Comparison of ENCODE assay signal across 17 cellular contexts in the genomic region with DNA sequence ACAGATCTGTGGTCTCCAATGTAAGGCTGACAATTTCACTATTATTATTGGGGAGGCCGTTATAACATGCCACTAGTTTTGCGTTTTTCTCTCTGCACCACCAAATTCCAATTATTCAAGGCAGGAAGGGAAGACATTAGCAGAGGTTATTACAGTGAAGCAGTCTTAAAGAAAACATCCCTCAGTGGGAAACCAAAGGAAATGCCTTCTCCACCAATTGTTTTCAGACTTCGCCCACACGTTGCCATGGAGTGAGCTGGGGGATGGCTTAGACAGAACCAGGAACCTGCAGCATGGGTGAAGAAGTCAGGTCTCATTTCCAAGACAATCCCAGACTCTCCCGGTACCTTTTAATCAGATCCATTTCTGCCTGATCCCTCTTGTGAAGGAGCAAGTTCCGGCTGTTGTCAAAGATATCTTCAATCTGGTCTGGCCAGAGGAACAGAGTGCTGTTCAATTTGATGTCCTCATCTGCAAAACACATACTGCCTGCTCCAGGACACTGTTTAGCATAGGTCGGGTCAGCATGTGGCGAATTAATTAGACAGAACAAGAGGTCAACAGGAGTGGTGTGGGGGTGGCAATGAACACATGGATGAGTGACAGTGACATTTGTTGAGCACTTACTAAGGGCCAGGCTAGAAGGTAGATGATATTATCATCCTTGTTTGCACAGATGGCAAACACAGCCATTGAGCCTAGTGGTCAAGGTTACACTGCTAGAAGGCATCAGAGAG. TPM values are rescaled to one million over a fixed set of nuclear protein-coding genes. Genes with fewer than 3 reads are reported as not detected.
A peak's percentile ranks its signal among the peaks of the same experiment; 100 is the strongest.
DNase-seq lines count a peak whose midpoint lies in the region; ATAC-seq and TF ChIP-seq lines count a peak whose summit lies in the region.
"Had no signal": no experiment of that assay in that cellular context is flagged by ENCODE, and none has a peak within 500 bp of the region (broad histone marks: within the 10 kb centered on the region; RNA-seq: fewer than 3 reads in every experiment).

No MANE protein-coding gene starts in this region.

- intact Hi-C loops in colonic mucosa (cut with DNase I), result no loop called here

- no peaks in the 10 kb centered on the region for H3K9me3 Mint-ChIP-seq in GM23338
- H3K9me3 Mint-ChIP-seq in activated T-helper 17 cell treated with anti-CD3 and anti-CD28 coated beads, Interleukin-2, amount 50 U/mL, for 72 hours, result no peaks in the 10 kb centered on the region
- H3K9me3 Mint-ChIP-seq: activated CD4-positive, alpha-beta T cell treated with anti-CD3 and anti-CD28 coated beads, Interleukin-2, amount 10 ng/mL, durations not matched to agents 7 days and 5 days had no signal

- 0 out of 2 replicates have a peak, but pooled peaks cover 6% of the 10 kb centered on the region for H3K9me2 ChIP-seq in GM23338 (ENCODE audit: insufficient read depth)

- H3K27me3 ChIP-seq in GM23338 (ENCODE audit: insufficient read depth), result no peaks in the 10 kb centered on the region
- H3K27me3 ChIP-seq in colonic mucosa, result no peaks in the 10 kb centered on the region
- H3K27me3 ChIP-seq: gastroesophageal sphincter had no signal

- ATAC-seq in GM23338, result no peak
- no peak for ATAC-seq in activated T-helper 17 cell treated with anti-CD3 and anti-CD28 coated beads, Interleukin-2, amount 50 U/mL, for 72 hours (replicated peaks)
- ATAC-seq: gastroesophageal sphincter; lower lobe of right lung; stimulated activated naive CD8-positive, alpha-beta T cell treated with anti-CD3 and anti-CD28 coated beads, Interleukin-15, Interleukin-2, amounts not matched to agents 100 U/mL and 50 U/mL, for 24 hours had no signal

- H3K27me3 Mint-ChIP-seq in GM23338 (ENCODE audit: insufficient read depth, low read depth, poor library complexity), result no peaks in the 10 kb centered on the region
- H3K27me3 Mint-ChIP-seq in activated T-helper 17 cell treated with anti-CD3 and anti-CD28 coated beads, Interleukin-2, amount 50 U/mL, for 72 hours, result peaks cover 25% of the 10 kb centered on the region

- peaks cover 7% of the 10 kb centered on the region for H3K4me1 ChIP-seq in GM23338 (ENCODE audit: insufficient read depth)
- no peaks in the 10 kb centered on the region for H3K4me1 ChIP-seq in colonic mucosa
- H3K4me1 ChIP-seq: gastroesophageal sphincter, lower lobe of right lung had no signal

- peak overlapping the region; percentile 86; the same call in 1 of the 2 replicates for H2AFZ ChIP-seq in GM23338

- H3K4me2 ChIP-seq in GM23338, result no peak overlapping the region

- H3K9me3 ChIP-seq in colonic mucosa, result no peaks in the 10 kb centered on the region
- H3K9me3 ChIP-seq: gastroesophageal sphincter, lower lobe of right lung had no signal

- no peak overlapping the region for H3K27ac ChIP-seq in GM23338 (ENCODE audit: low read depth)
- no peak overlapping the region for H3K27ac ChIP-seq in colonic mucosa
- H3K27ac ChIP-seq: gastroesophageal sphincter, lower lobe of right lung had no signal

- H3K36me3 Mint-ChIP-seq in GM23338 (ENCODE audit: low read depth), result no peaks in the 10 kb centered on the region
- H3K36me3 Mint-ChIP-seq in activated T-helper 17 cell treated with anti-CD3 and anti-CD28 coated beads, Interleukin-2, amount 50 U/mL, for 72 hours (ENCODE audit: low read depth), result no peaks in the 10 kb centered on the region

- H4K20me1 ChIP-seq in GM23338 (replicated peaks; ENCODE audit: insufficient read depth), result no peaks in the 10 kb centered on the region

- no peak overlapping the region for H3K9ac ChIP-seq in colonic mucosa (ENCODE audit: low read depth in 2 of 2, low read length in 2 of 2)

- H3F3A ChIP-seq in GM23338 (replicated peaks; ENCODE audit: low read depth), result no peaks in the 10 kb centered on the region

- H3K36me3 ChIP-seq in GM23338 (ENCODE audit: insufficient read depth) (no peaks in the 10 kb centered on the region), colonic mucosa (no peaks in the 10 kb centered on the region)
- H3K36me3 ChIP-seq: gastroesophageal sphincter, lower lobe of right lung had no signal

- H3K4me3 Mint-ChIP-seq in GM23338, result no peak overlapping the region
- no peak overlapping the region for H3K4me3 Mint-ChIP-seq in activated T-helper 17 cell treated with anti-CD3 and anti-CD28 coated beads, Interleukin-2, amount 50 U/mL, for 72 hours
- H3K4me3 Mint-ChIP-seq: activated CD4-positive, alpha-beta T cell treated with anti-CD3 and anti-CD28 coated beads, Interleukin-2, amount 10 ng/mL, durations not matched to agents 7 days and 5 days had no signal

- no peak overlapping the region for H3K4me3 ChIP-seq in GM23338
- H3K4me3 ChIP-seq in colonic mucosa, result no peak overlapping the region
- H3K4me3 ChIP-seq: gastroesophageal sphincter, lower lobe of right lung had no signal

- no peak for TF ChIP-seq CTCF in GM23338 (conservative IDR thresholded peaks at IDR 0.05; ENCODE audit: low read depth in 2 of 2)
- no peak for TF ChIP-seq CTCF in colonic mucosa (IDR thresholded peaks at IDR 0.05)

- no peaks in the 10 kb centered on the region for H3K79me2 ChIP-seq in GM23338 (replicated peaks; ENCODE audit: insufficient read depth)

- no peak overlapping the region for H3K27ac Mint-ChIP-seq in GM23338
- H3K27ac Mint-ChIP-seq in activated T-helper 17 cell treated with anti-CD3 and anti-CD28 coated beads, Interleukin-2, amount 50 U/mL, for 72 hours, result no peak overlapping the region
- H3K27ac Mint-ChIP-seq: activated CD4-positive, alpha-beta T cell treated with anti-CD3 and anti-CD28 coated beads, Interleukin-2, amount 10 ng/mL, durations not matched to agents 7 days and 5 days had no signal

- DNase-seq in AG08395 (ENCODE audit: low spot score), result peak; percentile 66
- DNase-seq in GM23338 (ENCODE audit: low spot score), result no peak
- DNase-seq in astrocyte of the hippocampus (ENCODE audit: low read depth, low spot score), result peak; percentile 78
- DNase-seq in kidney glomerular epithelial cell (lab: John Stamatoyannopoulos, UW), result peak; percentile 80
- DNase-seq in colonic mucosa, result no peak
- no peak for DNase-seq in NCI-H446 treated with DMSO at 0.1 percent for 48 hours (lab: John Stamatoyannopoulos, UW)
- DNase-seq in LoVo (ENCODE audit: low spot score), result no peak
- DNase-seq: activated CD4-positive, alpha-beta T cell treated with anti-CD3 and anti-CD28 coated beads, Interleukin-2, amount 10 ng/mL, durations not matched to agents 7 days and 5 days; activated effector memory CD4-positive, alpha-beta T cell treated with anti-CD3 and anti-CD28 coated beads, Interleukin-2, amount 50 U/mL, for 16 hours; C1 segment of cervical spinal cord; lower lobe of right lung; NCI-H1105; stimulated activated CD4-positive, alpha-beta T cell treated with anti-CD3 and anti-CD28 coated beads, Interleukin-4, amount 100 ng/mL, for 4 hours; stimulated activated naive CD8-positive, alpha-beta T cell treated with anti-CD3 and anti-CD28 coated beads, Interleukin-15, Interleukin-2, amounts not matched to agents 100 U/mL and 50 U/mL, for 24 hours; T-helper 1 cell had no signal

- peaks cover 11% of the 10 kb centered on the region for H3K4me1 Mint-ChIP-seq in GM23338
- no peaks in the 10 kb centered on the region for H3K4me1 Mint-ChIP-seq in activated T-helper 17 cell treated with anti-CD3 and anti-CD28 coated beads, Interleukin-2, amount 50 U/mL, for 72 hours
- H3K4me1 Mint-ChIP-seq: activated CD4-positive, alpha-beta T cell treated with anti-CD3 and anti-CD28 coated beads, Interleukin-2, amount 10 ng/mL, durations not matched to agents 7 days and 5 days had no signal

TF ChIP-seq in GM23338, 12 proteins besides CTCF, POLR2A, EP300 and RAD21 (continues in another document):
- TF ChIP-seq JUNB (IDR thresholded peaks at IDR 0.05; ENCODE audit: unreplicated experiment) (no peak), NANOG (IDR thresholded peaks at IDR 0.05; ENCODE audit: borderline replicate concordance) (no peak), POLR2AphosphoS5 (IDR thresholded peaks at IDR 0.05; ENCODE audit: low read depth) (no peak), EZH2phosphoT487 (IDR thresholded peaks at IDR 0.05; ENCODE audit: unreplicated experiment) (no peak)
- TF ChIP-seq, protein P1, sequence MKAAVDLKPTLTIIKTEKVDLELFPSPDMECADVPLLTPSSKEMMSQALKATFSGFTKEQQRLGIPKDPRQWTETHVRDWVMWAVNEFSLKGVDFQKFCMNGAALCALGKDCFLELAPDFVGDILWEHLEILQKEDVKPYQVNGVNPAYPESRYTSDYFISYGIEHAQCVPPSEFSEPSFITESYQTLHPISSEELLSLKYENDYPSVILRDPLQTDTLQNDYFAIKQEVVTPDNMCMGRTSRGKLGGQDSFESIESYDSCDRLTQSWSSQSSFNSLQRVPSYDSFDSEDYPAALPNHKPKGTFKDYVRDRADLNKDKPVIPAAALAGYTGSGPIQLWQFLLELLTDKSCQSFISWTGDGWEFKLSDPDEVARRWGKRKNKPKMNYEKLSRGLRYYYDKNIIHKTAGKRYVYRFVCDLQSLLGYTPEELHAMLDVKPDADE (IDR thresholded peaks at IDR 0.05), result no peak

RNA-seq across cellular contexts. Expression of a gene that starts 46.4 kb away (rescaled TPM):
- 1.2 and 1.3 TPM in 2 replicates for total RNA-seq in GM23338 (2014; rRNA removed; shearing (Covaris generic))
- polyA plus RNA-seq in GM23338 (2016; fragmentation: Nextera tagmentation; extraction: Ambion mirVana), result 0.70 and 1.0 TPM in 2 replicates
- 1 to 10 TPM; 4.2 to 5.1 TPM for total RNA-seq in colonic mucosa
- total RNA-seq in activated T-helper 17 cell treated with anti-CD3 and anti-CD28 coated beads, Interleukin-2, amount 50 U/mL, for 72 hours, result under 1 TPM; 0.11 TPM
- total RNA-seq: activated CD4-positive, alpha-beta T cell treated with anti-CD3 and anti-CD28 coated beads, Interleukin-2, amount 10 ng/mL, durations not matched to agents 7 days and 5 days had no signal

RNA-seq across cellular contexts. Expression of a gene that starts 54.2 kb away (rescaled TPM):
- 33.8 TPM in 2 replicates for total RNA-seq in GM23338 (2014; rRNA removed; shearing (Covaris generic))
- 20.5 and 23.6 TPM in 2 replicates for polyA plus RNA-seq in GM23338 (2016; fragmentation: Nextera tagmentation; extraction: Ambion mirVana)
- total RNA-seq in colonic mucosa, result 10 to 100 TPM; 25.6 to 58.2 TPM
- total RNA-seq in activated T-helper 17 cell treated with anti-CD3 and anti-CD28 coated beads, Interleukin-2, amount 50 U/mL, for 72 hours, result 10 to 100 TPM; 13.3 to 15.8 TPM

Comparison
In these comparisons a context has a peak if more than half of its experiments do, and no peak if none do; other contexts are left out.
1. DNase-seq: peak in AG08395 (single experiment), astrocyte of the hippocampus (single experiment) and kidney glomerular epithelial cell (single experiment); none in GM23338 (single experiment), colonic mucosa (single experiment), NCI-H446 treated with DMSO at 0.1 percent for 48 hours (single experiment) and LoVo (single experiment).